Comparison of ENCODE assay signal across 10 cellular contexts in the genomic region with DNA sequence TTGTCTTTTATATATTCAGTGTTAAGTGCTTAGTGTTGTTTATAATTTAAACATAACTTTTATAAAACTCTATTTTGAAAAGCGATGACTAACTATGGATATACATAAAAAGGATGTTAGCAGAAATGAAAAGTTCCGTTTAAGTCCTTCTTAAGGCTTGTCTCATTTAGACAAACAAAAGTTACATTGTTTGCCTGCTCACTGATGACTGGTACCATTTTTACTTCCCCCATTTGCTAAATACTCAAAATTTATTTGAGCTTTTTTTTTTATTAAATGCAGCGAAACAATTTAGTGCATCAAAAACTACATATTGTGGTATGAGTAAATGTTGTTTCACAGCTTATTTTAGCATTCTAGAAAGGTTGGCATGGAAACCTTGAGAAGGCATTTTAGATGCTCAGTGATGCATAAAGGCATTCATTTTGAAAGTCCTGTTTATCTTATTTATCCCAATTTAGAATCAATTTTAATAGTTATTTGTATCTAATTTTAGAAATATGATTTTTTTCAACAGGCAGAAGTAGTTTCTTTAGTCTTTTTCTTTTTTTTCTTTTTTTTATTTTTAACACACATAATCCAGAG.
DNase-seq lines count a peak whose midpoint lies in the region; ATAC-seq, FAIRE-seq and TF ChIP-seq lines count a peak whose summit lies in the region.
"Had no signal": no experiment of that assay in that cellular context is flagged by ENCODE, and none has a peak within 500 bp of the region (broad histone marks: within the 10 kb centered on the region; RNA-seq: fewer than 3 reads in every experiment).

No MANE protein-coding gene starts in this region.

- no peak for TF ChIP-seq POLR2A in GM12892 (IDR thresholded peaks at IDR 0.05; ENCODE audit: low read depth, low read length)

- no peaks in the 10 kb centered on the region for H3K36me3 Mint-ChIP-seq in activated CD8-positive, alpha-beta memory T cell treated with anti-CD3 and anti-CD28 coated beads, Interleukin-2, amount 10 ng/mL, durations not matched to agents 7 days and 5 days

- H3K4me3 Mint-ChIP-seq in activated CD8-positive, alpha-beta memory T cell treated with anti-CD3 and anti-CD28 coated beads, Interleukin-2, amount 10 ng/mL, durations not matched to agents 7 days and 5 days = no peak overlapping the region
- H3K4me3 Mint-ChIP-seq: T-helper 1 cell treated with Interleukin-12 subunit alpha and Interleukin-12 subunit beta and Interleukin-4 antibody, amounts not matched to agents 30 μg/mL and 1 μg/mL, for 36 hours had no signal

- no peak for DNase-seq in GM12892 (ENCODE audit: insufficient read length)
- peak; percentile 26 for DNase-seq in fibroblast of gingiva (ENCODE audit: low read depth)
- no peak for DNase-seq in activated CD4-positive, alpha-beta T cell treated with anti-CD3 and anti-CD28 coated beads for 4 hours
- no peak for DNase-seq in activated CD8-positive, alpha-beta memory T cell treated with anti-CD3 and anti-CD28 coated beads, Interleukin-2, amount 10 ng/mL, durations not matched to agents 7 days and 5 days
- DNase-seq in T1000 (lab: John Stamatoyannopoulos, UW) = no peak
- DNase-seq in NCI-H446 treated with DMSO at 0.1 percent for 48 hours (lab: John Stamatoyannopoulos, UW) = no peak
- DNase-seq: DND-41 had no signal

- no peaks in the 10 kb centered on the region for H3K9me3 Mint-ChIP-seq in activated CD8-positive, alpha-beta memory T cell treated with anti-CD3 and anti-CD28 coated beads, Interleukin-2, amount 10 ng/mL, durations not matched to agents 7 days and 5 days (ENCODE audit: low read depth)
- H3K9me3 Mint-ChIP-seq: T-helper 1 cell treated with Interleukin-12 subunit alpha and Interleukin-12 subunit beta and Interleukin-4 antibody, amounts not matched to agents 30 μg/mL and 1 μg/mL, for 36 hours had no signal

- peak; percentile 62 for FAIRE-seq in GM12892 (lab: Jason Lieb, UNC)

- ATAC-seq in GM21381 (IDR thresholded peaks at IDR 0.05; ENCODE audit: unreplicated experiment) = peak; percentile 43
- peak; percentile 76 for ATAC-seq in HG03378 (IDR thresholded peaks at IDR 0.05; ENCODE audit: unreplicated experiment)
- no peak for ATAC-seq in activated CD8-positive, alpha-beta memory T cell treated with anti-CD3 and anti-CD28 coated beads, Interleukin-2, amount 10 ng/mL, durations not matched to agents 7 days and 5 days

- peaks cover 3% of the 10 kb centered on the region for H3K4me1 Mint-ChIP-seq in activated CD8-positive, alpha-beta memory T cell treated with anti-CD3 and anti-CD28 coated beads, Interleukin-2, amount 10 ng/mL, durations not matched to agents 7 days and 5 days

- no peaks in the 10 kb centered on the region for H3K27me3 Mint-ChIP-seq in activated CD8-positive, alpha-beta memory T cell treated with anti-CD3 and anti-CD28 coated beads, Interleukin-2, amount 10 ng/mL, durations not matched to agents 7 days and 5 days

- CTCF ChIA-PET in activated CD8-positive, alpha-beta memory T cell treated with anti-CD3 and anti-CD28 coated beads, Interleukin-2, amount 10 ng/mL, durations not matched to agents 7 days and 5 days (lab: Charles Lee) = no interaction called here

- no peak overlapping the region for H3K27ac Mint-ChIP-seq in activated CD8-positive, alpha-beta memory T cell treated with anti-CD3 and anti-CD28 coated beads, Interleukin-2, amount 10 ng/mL, durations not matched to agents 7 days and 5 days
- H3K27ac Mint-ChIP-seq: T-helper 1 cell treated with Interleukin-12 subunit alpha and Interleukin-12 subunit beta and Interleukin-4 antibody, amounts not matched to agents 30 μg/mL and 1 μg/mL, for 36 hours had no signal
